Comparison of ENCODE assay signal across 2 cellular contexts in the genomic region with DNA sequence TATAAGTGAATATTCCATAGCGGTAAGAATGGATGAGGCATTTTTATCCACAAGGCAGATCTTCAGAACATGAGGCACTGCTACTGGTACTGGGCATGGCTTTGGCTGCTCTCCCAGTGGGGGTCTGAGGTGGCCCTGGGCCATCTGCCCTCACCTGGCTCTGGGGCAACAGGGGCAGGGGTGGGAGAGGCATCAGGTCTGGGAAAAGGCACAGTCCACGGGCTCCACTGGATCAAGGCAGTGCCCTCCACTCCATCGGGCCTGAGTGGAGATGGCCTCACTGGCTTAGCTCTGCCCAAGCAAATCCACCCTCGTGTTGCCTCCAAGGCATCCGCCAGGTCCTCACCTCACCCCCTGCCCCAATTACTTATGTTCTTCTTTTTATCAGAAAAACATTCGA.
TF ChIP-seq lines count a peak whose summit lies in the region.

No MANE protein-coding gene starts in this region.

TF ChIP-seq in liver, 16 proteins besides CTCF, POLR2A, EP300 and RAD21:
- TF ChIP-seq GABPA (IDR thresholded peaks at IDR 0.05 in 1 of 2, conservative IDR thresholded peaks at IDR 0.05 in 1 of 2) (no peak), RXRA (IDR thresholded peaks at IDR 0.05) (no peak)
TF ChIP-seq in liver: peak in this region for 0.

TF ChIP-seq in HepG2, 621 proteins besides CTCF, POLR2A, EP300 and RAD21:
- TF ChIP-seq TBP (CRISPR knock-in tag; IDR thresholded peaks at IDR 0.05) = no peak
- no peak for TF ChIP-seq UBTF (CRISPR knock-in tag; IDR thresholded peaks at IDR 0.05)
- TF ChIP-seq SUZ12 (IDR thresholded peaks at IDR 0.05; ENCODE audit: low read depth, low read length) = no peak
- TF ChIP-seq FIP1L1 (IDR thresholded peaks at IDR 0.05; ENCODE audit: borderline replicate concordance, insufficient read depth, low read depth, low read length) = no peak
- TF ChIP-seq GABPA (IDR thresholded peaks at IDR 0.05; ENCODE audit: low read depth, low read length) = no peak
- TF ChIP-seq GABPA (CRISPR knock-in tag; IDR thresholded peaks at IDR 0.05; ENCODE audit: low read depth) = no peak
- no peak for TF ChIP-seq ZNF354B (CRISPR knock-in tag; IDR thresholded peaks at IDR 0.05)
- TF ChIP-seq ZNF282 (IDR thresholded peaks at IDR 0.05; ENCODE audit: partially characterized antibody) = no peak
- TF ChIP-seq ZNF816 (CRISPR knock-in tag; IDR thresholded peaks at IDR 0.05; ENCODE audit: borderline replicate concordance) = no peak
- no peak for TF ChIP-seq ZNF75D (CRISPR knock-in tag; IDR thresholded peaks at IDR 0.05; ENCODE audit: borderline replicate concordance)
- TF ChIP-seq, protein P1, sequence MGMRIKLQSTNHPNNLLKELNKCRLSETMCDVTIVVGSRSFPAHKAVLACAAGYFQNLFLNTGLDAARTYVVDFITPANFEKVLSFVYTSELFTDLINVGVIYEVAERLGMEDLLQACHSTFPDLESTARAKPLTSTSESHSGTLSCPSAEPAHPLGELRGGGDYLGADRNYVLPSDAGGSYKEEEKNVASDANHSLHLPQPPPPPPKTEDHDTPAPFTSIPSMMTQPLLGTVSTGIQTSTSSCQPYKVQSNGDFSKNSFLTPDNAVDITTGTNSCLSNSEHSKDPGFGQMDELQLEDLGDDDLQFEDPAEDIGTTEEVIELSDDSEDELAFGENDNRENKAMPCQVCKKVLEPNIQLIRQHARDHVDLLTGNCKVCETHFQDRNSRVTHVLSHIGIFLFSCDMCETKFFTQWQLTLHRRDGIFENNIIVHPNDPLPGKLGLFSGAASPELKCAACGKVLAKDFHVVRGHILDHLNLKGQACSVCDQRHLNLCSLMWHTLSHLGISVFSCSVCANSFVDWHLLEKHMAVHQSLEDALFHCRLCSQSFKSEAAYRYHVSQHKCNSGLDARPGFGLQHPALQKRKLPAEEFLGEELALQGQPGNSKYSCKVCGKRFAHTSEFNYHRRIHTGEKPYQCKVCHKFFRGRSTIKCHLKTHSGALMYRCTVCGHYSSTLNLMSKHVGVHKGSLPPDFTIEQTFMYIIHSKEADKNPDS (CRISPR knock-in tag; IDR thresholded peaks at IDR 0.05) = no peak
